In genomic region chr11:70930215-70930614, GRCh38 we compare ENCODE assay signal across 8 cellular contexts.
"Had no signal": no experiment of that assay in that cellular context is flagged by ENCODE, and none has a peak within 500 bp of the region (broad histone marks: within the 10 kb centered on the region; RNA-seq: fewer than 3 reads in every experiment).

No MANE protein-coding gene starts in this region.

- H3K4me3 ChIP-seq: GM12878 had no signal

- DNase-seq: GDM1, GF-D8 had no signal

- FAIRE-seq: G401.6, GM12878, GM12891, GM12892, GM18507, GM19239 had no signal

- ATAC-seq: GM12878 had no signal
